8 cellular contexts compared by ENCODE assay signal in the genomic region with DNA sequence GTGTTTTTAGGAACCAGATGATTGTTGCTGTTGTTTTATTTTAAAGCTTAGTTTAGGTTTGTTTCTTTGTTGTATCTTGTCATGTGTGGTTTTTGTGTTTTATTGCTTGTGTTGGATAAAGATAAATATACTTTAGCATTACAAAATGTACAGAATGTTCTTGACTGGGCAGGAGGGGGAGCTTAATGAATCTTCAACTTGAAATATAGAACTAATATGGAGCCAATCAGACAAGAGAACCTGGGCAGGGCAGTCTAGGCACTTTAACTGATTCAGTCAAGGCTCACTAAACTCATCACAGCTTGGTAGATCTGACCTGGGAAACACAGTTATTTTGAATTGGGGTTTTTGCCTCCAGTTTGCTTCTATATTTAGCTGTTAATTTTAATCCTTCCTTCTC.
DNase-seq lines count a peak whose midpoint lies in the region; ATAC-seq and TF ChIP-seq lines count a peak whose summit lies in the region.

No MANE protein-coding gene starts in this region.

- no peaks in the 10 kb centered on the region for H3K36me3 Mint-ChIP-seq in MCF 10A (ENCODE audit: insufficient read depth, unreplicated experiment)
- no peaks in the 10 kb centered on the region for H3K36me3 Mint-ChIP-seq in activated T-helper 1 cell treated with anti-CD3 and anti-CD28 coated beads, Interleukin-12 subunit alpha, Interleukin-12 subunit beta, Interleukin-2, Interleukin-4 antibody, amounts not matched to agents 30 ng/mL and 10 ng/mL and 1 ng/mL, durations not matched to agents 14 hours and 24 hours and 36 hours (ENCODE audit: low read depth)
- no peaks in the 10 kb centered on the region for H3K36me3 Mint-ChIP-seq in CD4-positive, alpha-beta T cell (ENCODE audit: low read depth)

- H3K79me2 ChIP-seq in DOHH2 (ENCODE audit: control insufficient read depth, low read length): no peaks in the 10 kb centered on the region

- H3K4me1 Mint-ChIP-seq in MCF 10A (ENCODE audit: insufficient read depth, unreplicated experiment): peaks cover 25% of the 10 kb centered on the region
- H3K4me1 Mint-ChIP-seq in activated T-helper 1 cell treated with anti-CD3 and anti-CD28 coated beads, Interleukin-12 subunit alpha, Interleukin-12 subunit beta, Interleukin-2, Interleukin-4 antibody, amounts not matched to agents 30 ng/mL and 10 ng/mL and 1 ng/mL, durations not matched to agents 14 hours and 24 hours and 36 hours (ENCODE audit: low read depth): no peaks in the 10 kb centered on the region
- no peaks in the 10 kb centered on the region for H3K4me1 Mint-ChIP-seq in CD4-positive, alpha-beta T cell (ENCODE audit: low read depth)

- no peaks in the 10 kb centered on the region for H3F3A ChIP-seq in DOHH2 (ENCODE audit: control insufficient read depth, insufficient read depth)

- ATAC-seq in HG02981 (IDR thresholded peaks at IDR 0.05; ENCODE audit: unreplicated experiment): peak; percentile 31
- ATAC-seq in CD4-positive, alpha-beta T cell (ENCODE audit: poor library complexity): no peak

- H3K4me1 ChIP-seq in DOHH2 (ENCODE audit: control insufficient read depth, low read length): peaks cover 20% of the 10 kb centered on the region

- H3K9me3 ChIP-seq in DOHH2 (ENCODE audit: control insufficient read depth, insufficient read depth, low read length): no peaks in the 10 kb centered on the region
- H3K9me3 ChIP-seq in CD4-positive, alpha-beta T cell (ENCODE audit: control insufficient read depth, low read length): no peaks in the 10 kb centered on the region

- no peaks in the 10 kb centered on the region for H3K27me3 ChIP-seq in DOHH2 (ENCODE audit: control insufficient read depth, low read length)
- no peaks in the 10 kb centered on the region for H3K27me3 ChIP-seq in CD4-positive, alpha-beta T cell (ENCODE audit: control insufficient read depth, insufficient read depth, low read length)

- H4K20me1 ChIP-seq in DOHH2 (ENCODE audit: control insufficient read depth, insufficient read depth, low read depth, low read length): no peaks in the 10 kb centered on the region

- DNase-seq in MCF 10A (ENCODE audit: unreplicated experiment) (peak; percentile 40), myocyte (ENCODE audit: low read depth) (peak; percentile 45), CD1c-positive myeloid dendritic cell (ENCODE audit: extremely low spot score) (no peak)
- DNase-seq in activated T-helper 1 cell treated with anti-CD3 and anti-CD28 coated beads, Interleukin-12 subunit alpha, Interleukin-12 subunit beta, Interleukin-2, Interleukin-4 antibody, amounts not matched to agents 30 ng/mL and 10 ng/mL and 1 ng/mL, durations not matched to agents 14 hours and 24 hours and 36 hours (ENCODE audit: low spot score): no peak
- DNase-seq in CD4-positive, alpha-beta T cell: no peak
- DNase-seq in central memory CD4-positive, alpha-beta T cell: no peak

- POLR2A ChIA-PET in MCF 10A (lab: Yijun Ruan, JAX): interaction anchor here (0.6 to 2.9 kb wide), 7 partner anchors 8 to 415 kb away, joined by 3 to 13 read pairs (median 4); a partner anchor contains a TSS
- POLR2A ChIA-PET in CD4-positive, alpha-beta T cell (lab: Charles Lee): no interaction called here

- peaks cover 8% of the 10 kb centered on the region for H3K9me3 Mint-ChIP-seq in MCF 10A (ENCODE audit: unreplicated experiment)
- no peaks in the 10 kb centered on the region for H3K9me3 Mint-ChIP-seq in activated T-helper 1 cell treated with anti-CD3 and anti-CD28 coated beads, Interleukin-12 subunit alpha, Interleukin-12 subunit beta, Interleukin-2, Interleukin-4 antibody, amounts not matched to agents 30 ng/mL and 10 ng/mL and 1 ng/mL, durations not matched to agents 14 hours and 24 hours and 36 hours
- H3K9me3 Mint-ChIP-seq in CD4-positive, alpha-beta T cell: no peaks in the 10 kb centered on the region

- no peaks in the 10 kb centered on the region for H3K27me3 Mint-ChIP-seq in MCF 10A (ENCODE audit: insufficient read depth, unreplicated experiment)
- no peaks in the 10 kb centered on the region for H3K27me3 Mint-ChIP-seq in activated T-helper 1 cell treated with anti-CD3 and anti-CD28 coated beads, Interleukin-12 subunit alpha, Interleukin-12 subunit beta, Interleukin-2, Interleukin-4 antibody, amounts not matched to agents 30 ng/mL and 10 ng/mL and 1 ng/mL, durations not matched to agents 14 hours and 24 hours and 36 hours (ENCODE audit: insufficient read depth)
- H3K27me3 Mint-ChIP-seq in CD4-positive, alpha-beta T cell: no peaks in the 10 kb centered on the region

- TF ChIP-seq CTCF in DOHH2 (IDR thresholded peaks at IDR 0.05; ENCODE audit: low read depth, low read length, poor library complexity, severe bottlenecking) (no peak), MCF 10A (IDR thresholded peaks at IDR 0.05; ENCODE audit: unreplicated experiment) (no peak)
- no peak for TF ChIP-seq CTCF in CD4-positive, alpha-beta T cell (IDR thresholded peaks at IDR 0.05)

- peak overlapping the region; percentile 66 for H3K4me3 Mint-ChIP-seq in MCF 10A (ENCODE audit: unreplicated experiment)
- H3K4me3 Mint-ChIP-seq in activated T-helper 1 cell treated with anti-CD3 and anti-CD28 coated beads, Interleukin-12 subunit alpha, Interleukin-12 subunit beta, Interleukin-2, Interleukin-4 antibody, amounts not matched to agents 30 ng/mL and 10 ng/mL and 1 ng/mL, durations not matched to agents 14 hours and 24 hours and 36 hours: no peak overlapping the region
- no peak overlapping the region for H3K4me3 Mint-ChIP-seq in CD4-positive, alpha-beta T cell

- H3K36me3 ChIP-seq in DOHH2 (ENCODE audit: control insufficient read depth, low read length): no peaks in the 10 kb centered on the region

- peak overlapping the region; percentile 59 for H3K4me3 ChIP-seq in DOHH2 (ENCODE audit: low read length)

- H3K4me2 ChIP-seq in DOHH2 (ENCODE audit: low read length): peak overlapping the region; percentile 54

- peak overlapping the region; percentile 93 for H3K27ac Mint-ChIP-seq in MCF 10A (ENCODE audit: low read depth, unreplicated experiment)
- no peak overlapping the region for H3K27ac Mint-ChIP-seq in activated T-helper 1 cell treated with anti-CD3 and anti-CD28 coated beads, Interleukin-12 subunit alpha, Interleukin-12 subunit beta, Interleukin-2, Interleukin-4 antibody, amounts not matched to agents 30 ng/mL and 10 ng/mL and 1 ng/mL, durations not matched to agents 14 hours and 24 hours and 36 hours
- no peak overlapping the region for H3K27ac Mint-ChIP-seq in CD4-positive, alpha-beta T cell

- BruUV-seq in MCF 10A (replicated peaks; lab: Mats Ljungman, UMichigan): no TSS peak

- no peaks in the 10 kb centered on the region for H3K9me2 ChIP-seq in DOHH2 (replicated peaks; ENCODE audit: control insufficient read depth, low read length)

- H3K27ac ChIP-seq in DOHH2 (ENCODE audit: low read depth, low read length): no peak overlapping the region
- H3K27ac ChIP-seq in CD4-positive, alpha-beta T cell (ENCODE audit: low read depth, low read length): no peak overlapping the region

- intact Hi-C loops in MCF 10A (cut with micrococcal nuclease): no loop called here
- intact Hi-C loops in activated T-helper 1 cell treated with anti-CD3 and anti-CD28 coated beads, Interleukin-12 subunit alpha, Interleukin-12 subunit beta, Interleukin-2, Interleukin-4 antibody, amounts not matched to agents 30 ng/mL and 10 ng/mL and 1 ng/mL, durations not matched to agents 14 hours and 24 hours and 36 hours (cut with micrococcal nuclease): no loop called here
- intact Hi-C loops in CD4-positive, alpha-beta T cell (cut with DNase I, micrococcal nuclease): no loop called here

- CTCF ChIA-PET in MCF 10A (lab: Yijun Ruan, JAX): interaction anchor here (0.7 to 2.8 kb wide), 17 partner anchors 13 to 695 kb away, joined by 3 to 34 read pairs (median 3); no protein-coding TSS in a partner anchor
- CTCF ChIA-PET in CD4-positive, alpha-beta T cell (lab: Charles Lee): no interaction called here

Comparison
In these comparisons a context has a peak if more than half of its experiments do, and no peak if none do; other contexts are left out.
1. DNase-seq: peak in MCF 10A (single experiment) and myocyte (single experiment); none in activated T-helper 1 cell treated with anti-CD3 and anti-CD28 coated beads, Interleukin-12 subunit alpha, Interleukin-12 subunit beta, Interleukin-2, Interleukin-4 antibody, amounts not matched to agents 30 ng/mL and 10 ng/mL and 1 ng/mL, durations not matched to agents 14 hours and 24 hours and 36 hours (single experiment), CD4-positive, alpha-beta T cell (0 of 10), central memory CD4-positive, alpha-beta T cell (single experiment) and CD1c-positive myeloid dendritic cell (single experiment).